ENCODE assay signal across 9 cellular contexts in genomic region chr12:94100254-94100653, GRCh38. TPM values are rescaled to one million over a fixed set of nuclear protein-coding genes. Genes with fewer than 3 reads are reported as not detected.
DNase-seq lines count a peak whose midpoint lies in the region; ATAC-seq and TF ChIP-seq lines count a peak whose summit lies in the region.
"Had no signal": no experiment of that assay in that cellular context is flagged by ENCODE, and none has a peak within 500 bp of the region (broad histone marks: within the 10 kb centered on the region; RNA-seq: fewer than 3 reads in every experiment).

No MANE protein-coding gene starts in this region.

- H3K27ac ChIP-seq in RWPE1: peak overlapping the region; percentile 79
- H3K27ac ChIP-seq in smooth muscle cell (ENCODE audit: low read depth): peak overlapping the region; percentile 25
- no peak overlapping the region for H3K27ac ChIP-seq in left lung
- H3K27ac ChIP-seq: BLaER1 treated with 17β-estradiol and CSF1 and Interleukin-3, amounts not matched to agents 10 nM and 100 nM had no signal

- H3K4me1 ChIP-seq in smooth muscle cell (ENCODE audit: low read depth) (no peaks in the 10 kb centered on the region), left lung (peaks cover 5 to 16% of the 10 kb centered on the region in 2 donors)

- no peaks in the 10 kb centered on the region for H3F3A ChIP-seq in smooth muscle cell (ENCODE audit: low read depth)

- H3K36me3 ChIP-seq in smooth muscle cell (ENCODE audit: low read depth) (no peaks in the 10 kb centered on the region), left lung (no peaks in the 10 kb centered on the region)
- H3K36me3 ChIP-seq: BLaER1 treated with 17β-estradiol and CSF1 and Interleukin-3, amounts not matched to agents 10 nM and 100 nM had no signal

- POLR2A ChIA-PET in RWPE1 (lab: Yijun Ruan, JAX; ENCODE audit: low non-redundant PET): no interaction called here

- H3K4me3 ChIP-seq in smooth muscle cell (no peak overlapping the region), left lung (no peak overlapping the region)
- H3K4me3 ChIP-seq: BLaER1 treated with 17β-estradiol and CSF1 and Interleukin-3, amounts not matched to agents 10 nM and 100 nM had no signal

- DNase-seq in T-helper 2 cell treated with Interferon-gamma antibody and Interleukin-4, amounts not matched to agents 5 μg/mL and 100 μg/mL, for 36 hours (ENCODE audit: low spot score): peak; percentile 22
- DNase-seq in T-helper 2 cell: no peak
- DNase-seq in RWPE1 (ENCODE audit: low spot score): peak; percentile 79
- no peak for DNase-seq in chondrocyte (ENCODE audit: low spot score)
- no peak for DNase-seq in smooth muscle cell (lab: John Stamatoyannopoulos, UW; ENCODE audit: unreplicated experiment)
- no peak for DNase-seq in DMS 273 (lab: John Stamatoyannopoulos, UW; ENCODE audit: unreplicated experiment)
- no peak for DNase-seq in DMS114 treated with DMSO at 0.1 percent for 48 hours (lab: John Stamatoyannopoulos, UW; ENCODE audit: unreplicated experiment)
- no peak for DNase-seq in left lung

- intact Hi-C loops in left lung (cut with DNase I): loop anchor here (5.0 to 10.0 kb wide), 3 partner anchors 333 to 598 kb away; no protein-coding TSS in a partner anchor

- no peaks in the 10 kb centered on the region for H3K27me3 ChIP-seq in smooth muscle cell (ENCODE audit: low read depth)
- H3K27me3 ChIP-seq in left lung: peaks cover 0 to 30% of the 10 kb centered on the region in 2 donors

- no peaks in the 10 kb centered on the region for H3K36me3 Mint-ChIP-seq in T-helper 2 cell treated with Interferon-gamma antibody and Interleukin-4, amounts not matched to agents 5 μg/mL and 100 μg/mL, for 36 hours (ENCODE audit: low read depth)
- no peaks in the 10 kb centered on the region for H3K36me3 Mint-ChIP-seq in chondrocyte (ENCODE audit: low read depth)

- peak overlapping the region; percentile 47 for H3K4me3 Mint-ChIP-seq in T-helper 2 cell treated with Interferon-gamma antibody and Interleukin-4, amounts not matched to agents 5 μg/mL and 100 μg/mL, for 36 hours
- no peak overlapping the region for H3K4me3 Mint-ChIP-seq in chondrocyte (ENCODE audit: unreplicated experiment)

- no peak overlapping the region for H3K4me2 ChIP-seq in smooth muscle cell

- H3K9me3 Mint-ChIP-seq in T-helper 2 cell treated with Interferon-gamma antibody and Interleukin-4, amounts not matched to agents 5 μg/mL and 100 μg/mL, for 36 hours: no peaks in the 10 kb centered on the region
- H3K9me3 Mint-ChIP-seq in chondrocyte (ENCODE audit: low read depth): no peaks in the 10 kb centered on the region

- CTCF ChIA-PET in RWPE1 (lab: Yijun Ruan, JAX): interaction anchor here (1.0 to 4.5 kb wide), 6 partner anchors 251 to 597 kb away, joined by 3 to 61 read pairs (median 28); no protein-coding TSS in a partner anchor

- H3K27me3 Mint-ChIP-seq in T-helper 2 cell treated with Interferon-gamma antibody and Interleukin-4, amounts not matched to agents 5 μg/mL and 100 μg/mL, for 36 hours (ENCODE audit: low read depth): peaks cover 3% of the 10 kb centered on the region
- peaks cover 6% of the 10 kb centered on the region for H3K27me3 Mint-ChIP-seq in chondrocyte (ENCODE audit: low read depth)

- no peak for ATAC-seq in left lung

- peaks cover 29% of the 10 kb centered on the region for H3K4me1 Mint-ChIP-seq in T-helper 2 cell treated with Interferon-gamma antibody and Interleukin-4, amounts not matched to agents 5 μg/mL and 100 μg/mL, for 36 hours (ENCODE audit: low read depth)
- H3K4me1 Mint-ChIP-seq in chondrocyte (ENCODE audit: low read depth): peaks cover 31% of the 10 kb centered on the region

- H3K9me3 ChIP-seq in smooth muscle cell (replicated peaks; ENCODE audit: low read depth): no peaks in the 10 kb centered on the region
- H3K9me3 ChIP-seq in left lung: no peaks in the 10 kb centered on the region
- H3K9me3 ChIP-seq: BLaER1 treated with 17β-estradiol and CSF1 and Interleukin-3, amounts not matched to agents 10 nM and 100 nM had no signal

- no peaks in the 10 kb centered on the region for H4K20me1 ChIP-seq in smooth muscle cell (ENCODE audit: low read depth)

- no peak overlapping the region for H2AFZ ChIP-seq in smooth muscle cell (ENCODE audit: low read depth)

- TF ChIP-seq CTCF in RWPE1 (conservative IDR thresholded peaks at IDR 0.05; ENCODE audit: low read depth) (no peak), chondrocyte (IDR thresholded peaks at IDR 0.05) (no peak), smooth muscle cell (IDR thresholded peaks at IDR 0.05; ENCODE audit: borderline replicate concordance, insufficient read depth, poor library complexity, severe bottlenecking) (no peak), left lung (IDR thresholded peaks at IDR 0.05) (no peak)

- H3K9ac ChIP-seq in smooth muscle cell (ENCODE audit: low read depth): no peak overlapping the region
- H3K9ac ChIP-seq: BLaER1 treated with 17β-estradiol and CSF1 and Interleukin-3, amounts not matched to agents 10 nM and 100 nM had no signal

- 52% methylated on average over 7 of the region's 7 CpGs for WGBS in smooth muscle cell (ENCODE audit: low lambda C conversion rate)

- peak overlapping the region; percentile 58 for H3K27ac Mint-ChIP-seq in T-helper 2 cell treated with Interferon-gamma antibody and Interleukin-4, amounts not matched to agents 5 μg/mL and 100 μg/mL, for 36 hours
- H3K27ac Mint-ChIP-seq in chondrocyte (ENCODE audit: unreplicated experiment): peak overlapping the region; percentile 71

- H3K79me2 ChIP-seq in smooth muscle cell (ENCODE audit: low read depth): no peaks in the 10 kb centered on the region

RNA-seq across cellular contexts. Expression of gene PLXNC1, which starts 48.1 kb away (rescaled TPM):
- total RNA-seq in chondrocyte (0.67 to 1.4 TPM (median 0.72 TPM) in 3 replicates), smooth muscle cell (0.49 and 0.81 TPM in 2 replicates), left lung (10 to 100 TPM; 14.5 to 55.9 TPM)
- 0.66 and 0.70 TPM in 2 replicates for polyA plus RNA-seq in smooth muscle cell

Comparison
In these comparisons a context has a peak if more than half of its experiments do, and no peak if none do; other contexts are left out.
1. DNase-seq: peak in T-helper 2 cell treated with Interferon-gamma antibody and Interleukin-4, amounts not matched to agents 5 μg/mL and 100 μg/mL, for 36 hours (single experiment) and RWPE1 (single experiment); none in T-helper 2 cell (0 of 5), chondrocyte (single experiment), smooth muscle cell (single experiment), DMS 273 (single experiment), DMS114 treated with DMSO at 0.1 percent for 48 hours (single experiment) and left lung (0 of 2).
2. H3K27ac ChIP-seq: peak in RWPE1 (single experiment) and smooth muscle cell (single experiment); none in left lung (0 of 2).